ENCODE assay signal across 12 cellular contexts in the genomic region with DNA sequence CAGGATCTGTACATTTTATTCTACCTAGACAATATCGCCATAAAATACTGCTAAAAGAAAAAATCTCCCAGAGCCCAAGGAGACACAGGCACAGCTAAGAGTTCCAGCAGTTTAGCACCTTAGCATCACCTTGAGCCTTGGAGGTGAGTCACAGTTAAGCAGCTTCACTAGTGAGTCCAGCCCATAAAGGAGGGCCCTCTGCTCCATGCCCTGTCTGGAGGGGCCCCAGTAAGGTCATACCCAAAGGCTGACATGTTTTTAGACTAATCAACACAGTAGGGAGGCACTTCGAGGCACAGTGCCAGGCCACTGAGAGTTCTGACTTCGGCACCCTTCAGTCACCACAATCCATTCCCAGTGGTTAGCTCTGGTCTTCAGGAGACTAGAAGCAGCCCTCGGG. TPM values are rescaled to one million over a fixed set of nuclear protein-coding genes. Genes with fewer than 3 reads are reported as not detected.
DNase-seq lines count a peak whose midpoint lies in the region; ATAC-seq and TF ChIP-seq lines count a peak whose summit lies in the region.
"Not testable (repeated sequence)": the region's sequence is repeated elsewhere in the genome, so short reads cannot be mapped to it uniquely, and the experiment has no call there.
"Had no signal": no experiment of that assay in that cellular context is flagged by ENCODE, and none has a peak within 500 bp of the region (broad histone marks: within the 10 kb centered on the region; RNA-seq: fewer than 3 reads in every experiment).

No MANE protein-coding gene starts in this region.

- not testable (repeated sequence) for H3F3A ChIP-seq in PC-9 (ENCODE audit: insufficient read depth, low read depth)

- not testable (repeated sequence) for TF ChIP-seq RAD21 in HCT116 (IDR thresholded peaks at IDR 0.05; ENCODE audit: low read depth)

- H3K27me3 ChIP-seq in HCT116 (ENCODE audit: insufficient read depth, low read length); PC-9 (ENCODE audit: insufficient read depth, low read depth); foreskin keratinocyte: not testable (repeated sequence)

- H3K9me3 Mint-ChIP-seq in chondrocyte (ENCODE audit: low read depth); natural killer cell; stimulated activated effector memory CD8-positive, alpha-beta T cell treated with anti-CD3 and anti-CD28 coated beads, Interleukin-12 subunit alpha, Interleukin-12 subunit beta, amount 100 ng/mL, for 72 hours: not testable (repeated sequence)

- RAD21 ChIA-PET in HCT116 (lab: Charles Lee; ENCODE audit: low non-redundant PET in 1 of 2, low total read pairs in 2 of 2, uncharacterized antibody in 2 of 2, unreplicated experiment in 2 of 2): not testable (repeated sequence)

- TF ChIP-seq CTCF in HCT116 (IDR thresholded peaks at IDR 0.05 in 2 of 3, conservative IDR thresholded peaks at IDR 0.05 in 1 of 3; ENCODE audit: borderline replicate concordance in 1 of 3, insufficient read depth in 1 of 3, low read depth in 2 of 3, low read length in 2 of 3); PC-9 (conservative IDR thresholded peaks at IDR 0.05); chondrocyte (IDR thresholded peaks at IDR 0.05); foreskin keratinocyte (conservative IDR thresholded peaks at IDR 0.05); natural killer cell (IDR thresholded peaks at IDR 0.05): not testable (repeated sequence)

- not testable (repeated sequence) for H3K27ac ChIP-seq in HCT116 (ENCODE audit: low read depth, low read length); foreskin keratinocyte
- peak overlapping the region; percentile 66; the same call in 1 of the 2 replicates for H3K27ac ChIP-seq in PC-9

- POLR2A ChIA-PET in HCT116 (lab: Charles Lee); PC-9 (lab: Charles Lee; ENCODE audit: unreplicated experiment): not testable (repeated sequence)

- not testable (repeated sequence) for H3K4me1 ChIP-seq in HCT116 (ENCODE audit: control insufficient read depth in 1 of 2, insufficient read depth in 2 of 2, low read length in 2 of 2); foreskin keratinocyte
- peaks cover 15% of the 10 kb centered on the region for H3K4me1 ChIP-seq in PC-9 (replicated peaks; ENCODE audit: insufficient read depth)

- H3K27me3 Mint-ChIP-seq in chondrocyte (ENCODE audit: low read depth); natural killer cell (ENCODE audit: low read depth in 2 of 2): not testable (repeated sequence)

- H3K4me3 ChIP-seq in HCT116 (replicated peaks in 1 of 2; ENCODE audit: low read depth in 1 of 2, low read length in 2 of 2); PC-9: not testable (repeated sequence)

- H3K4me2 ChIP-seq in HCT116 (ENCODE audit: low read length); PC-9: not testable (repeated sequence)

- H3K4me1 Mint-ChIP-seq in chondrocyte (ENCODE audit: low read depth); natural killer cell; stimulated activated effector memory CD8-positive, alpha-beta T cell treated with anti-CD3 and anti-CD28 coated beads, Interleukin-12 subunit alpha, Interleukin-12 subunit beta, amount 100 ng/mL, for 72 hours: not testable (repeated sequence)

- TF ChIP-seq POLR2A in HCT116 (IDR thresholded peaks at IDR 0.05; ENCODE audit: borderline replicate concordance, extremely low read depth, insufficient read depth, insufficient read length): not testable (repeated sequence)

- not testable (repeated sequence) for H3K9ac ChIP-seq in HCT116 (ENCODE audit: low read length)

- DNase-seq in HCT116 (ENCODE audit: low read depth, low spot score); PC-9; chondrocyte (ENCODE audit: low spot score); foreskin keratinocyte; natural killer cell; stimulated activated effector memory CD8-positive, alpha-beta T cell treated with anti-CD3 and anti-CD28 coated beads, Interleukin-12 subunit alpha, Interleukin-12 subunit beta, amount 100 ng/mL, for 72 hours (ENCODE audit: low spot score in 2 of 2): not testable (repeated sequence)

- H3K9me3 ChIP-seq in HCT116 (ENCODE audit: control insufficient read depth in 1 of 2, insufficient read depth in 1 of 2, low read depth in 1 of 2, low read length in 2 of 2); PC-9 (ENCODE audit: insufficient read depth, low read depth): not testable (repeated sequence)

- H3K36me3 Mint-ChIP-seq in chondrocyte (ENCODE audit: low read depth); natural killer cell; stimulated activated effector memory CD8-positive, alpha-beta T cell treated with anti-CD3 and anti-CD28 coated beads, Interleukin-12 subunit alpha, Interleukin-12 subunit beta, amount 100 ng/mL, for 72 hours: not testable (repeated sequence)

- intact Hi-C loops in HCT116 (cut with micrococcal nuclease); PC-9 (cut with micrococcal nuclease; ENCODE audit: unreplicated experiment); natural killer cell (cut with micrococcal nuclease): not testable (repeated sequence)

- CTCF ChIA-PET in HCT116 (lab: Charles Lee); PC-9 (lab: Charles Lee): not testable (repeated sequence)

- H3K4me3 Mint-ChIP-seq in chondrocyte (ENCODE audit: unreplicated experiment); natural killer cell; stimulated activated effector memory CD8-positive, alpha-beta T cell treated with anti-CD3 and anti-CD28 coated beads, Interleukin-12 subunit alpha, Interleukin-12 subunit beta, amount 100 ng/mL, for 72 hours: not testable (repeated sequence)

- not testable (repeated sequence) for H2AFZ ChIP-seq in HCT116 (ENCODE audit: low read depth, low read length, poor library complexity, severe bottlenecking); PC-9

- H3K9me2 ChIP-seq in HCT116 (ENCODE audit: insufficient read depth); PC-9 (ENCODE audit: insufficient read depth): not testable (repeated sequence)

- peak overlapping the region; percentile 41 for H3K27ac Mint-ChIP-seq in chondrocyte (ENCODE audit: unreplicated experiment)
- H3K27ac Mint-ChIP-seq in natural killer cell: peak overlapping the region; percentile 61 to 79
- H3K27ac Mint-ChIP-seq in stimulated activated effector memory CD8-positive, alpha-beta T cell treated with anti-CD3 and anti-CD28 coated beads, Interleukin-12 subunit alpha, Interleukin-12 subunit beta, amount 100 ng/mL, for 72 hours: not testable (repeated sequence)

- H4K20me1 ChIP-seq in HCT116 (ENCODE audit: insufficient read depth); PC-9 (ENCODE audit: insufficient read depth): not testable (repeated sequence)

- not testable (repeated sequence) for BruUV-seq in HCT116 (replicated peaks; lab: Mats Ljungman, UMichigan); PC-9 (replicated peaks; lab: Mats Ljungman, UMichigan)

- not testable (repeated sequence) for H3K36me3 ChIP-seq in HCT116 (ENCODE audit: control insufficient read depth in 1 of 2, insufficient read depth in 2 of 2, low read length in 2 of 2); PC-9 (ENCODE audit: low read depth)

- ATAC-seq in HCT116: peak; percentile 73
- ATAC-seq in foreskin keratinocyte: peak; percentile 37
- ATAC-seq in natural killer cell: peak in 1 of 3 donors; percentile 19
- ATAC-seq in stimulated activated effector memory CD8-positive, alpha-beta T cell treated with anti-CD3 and anti-CD28 coated beads, Interleukin-12 subunit alpha, Interleukin-12 subunit beta, amount 100 ng/mL, for 72 hours: peak; percentile 36

- not testable (repeated sequence) for H3K79me2 ChIP-seq in HCT116 (ENCODE audit: insufficient read depth, low read length); PC-9 (ENCODE audit: low read depth)

RNA-seq across cellular contexts. Expression of a gene that starts 2.6 kb away (rescaled TPM):
- total RNA-seq in HCT116 (2021; ENCODE audit: unreplicated experiment) (0.20 TPM), PC-9 (2021) (6.5 and 9.8 TPM in 2 replicates), chondrocyte (not detected in 3 replicates), foreskin keratinocyte (11.6 and 14.5 TPM in 2 replicates), natural killer cell (100 to 1,000 TPM in 1 of 3 donors, 10 to 100 TPM in 2; 40.8 to 131 (median 50.8) TPM)
- 0.04 TPM in 1 of 2 replicates, not detected in the other for polyA plus RNA-seq in HCT116 (2012)
- 12.8 and 18.1 TPM in 2 replicates for polyA plus RNA-seq in foreskin keratinocyte
- total RNA-seq: A673; Caco-2; CD4-positive, alpha-beta memory T cell; CD4-positive, CD25-positive, alpha-beta regulatory T cell had no signal
- polyA plus RNA-seq: AG04450; CD14-positive monocyte; CD4-positive, alpha-beta memory T cell had no signal
